In the genomic region with DNA sequence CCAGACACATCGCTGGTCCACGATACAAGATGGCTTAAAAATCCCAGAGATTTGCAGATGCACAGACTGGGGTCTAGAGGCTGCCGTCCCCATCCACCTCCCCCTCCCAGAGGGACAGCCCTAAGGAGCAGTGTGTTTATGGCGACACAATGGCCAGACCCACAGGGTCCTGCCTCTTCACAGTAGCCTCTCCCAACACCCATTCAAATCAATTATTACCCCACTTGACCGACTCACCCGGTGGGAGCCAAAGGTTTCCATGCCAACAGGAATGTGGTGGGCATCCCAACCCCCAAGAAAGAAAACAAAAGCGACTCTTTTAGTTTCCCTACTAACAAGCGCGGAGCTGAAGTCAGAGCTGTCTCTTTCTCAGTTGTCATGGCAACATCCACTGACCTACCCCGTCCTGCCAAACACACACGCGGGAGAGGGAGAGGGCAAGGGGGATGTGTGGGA, we compare ENCODE assay signal across 1 cellular context.
A peak's percentile ranks its signal among the peaks of the same experiment; 100 is the strongest.
TF ChIP-seq lines count a peak whose summit lies in the region.

No MANE protein-coding gene starts in this region.

TF ChIP-seq in H1, 55 proteins besides CTCF, POLR2A, EP300 and RAD21 (continued from another document):
- TF ChIP-seq SIN3A (conservative IDR thresholded peaks at IDR 0.05 in 1 of 2, IDR thresholded peaks at IDR 0.05 in 1 of 2; ENCODE audit: low read depth in 1 of 2, low read length in 2 of 2) (0 out of 4 replicates have a peak, but pooled peaks of 1 of the 2 experiments have one; percentile 48), KDM4A (IDR thresholded peaks at IDR 0.05; ENCODE audit: low read depth, low read length, severe bottlenecking) (no peak)
